Comparison of ENCODE assay signal across 22 cellular contexts in genomic region chr9:37217141-37217540, GRCh38.
"Had no signal": no experiment of that assay in that cellular context is flagged by ENCODE, and none has a peak within 500 bp of the region (broad histone marks: within the 10 kb centered on the region; RNA-seq: fewer than 3 reads in every experiment).

No MANE protein-coding gene starts in this region.

- H3K4me2 ChIP-seq: SK-N-SH had no signal

- H3K9ac ChIP-seq: SK-N-SH had no signal

- H3K9me2 ChIP-seq: SK-N-SH had no signal

- DNase-seq: Kasumi-1, KG1, MM.1S, NCI-H1092 treated with DMSO at 0.1 percent for 48 hours, NCI-H1436, NCI-H187, NCI-H2029, NCI-H2081 treated with DMSO at 0.1 percent for 48 hours, NCI-H2171, NCI-H226, NCI-H446, NCI-H510A, NCI-H524 treated with DMSO at 0.1 percent for 48 hours, NCI-H69, NCI-H774, RPMI8226, SHP77, SK-N-SH, T-helper 1 cell had no signal

- H3K9me3 ChIP-seq: SK-N-SH had no signal

- H3K27ac ChIP-seq: HL-60 had no signal

- FAIRE-seq: HTR-8/SVneo, RCC 7860 had no signal
